In the genomic region with DNA sequence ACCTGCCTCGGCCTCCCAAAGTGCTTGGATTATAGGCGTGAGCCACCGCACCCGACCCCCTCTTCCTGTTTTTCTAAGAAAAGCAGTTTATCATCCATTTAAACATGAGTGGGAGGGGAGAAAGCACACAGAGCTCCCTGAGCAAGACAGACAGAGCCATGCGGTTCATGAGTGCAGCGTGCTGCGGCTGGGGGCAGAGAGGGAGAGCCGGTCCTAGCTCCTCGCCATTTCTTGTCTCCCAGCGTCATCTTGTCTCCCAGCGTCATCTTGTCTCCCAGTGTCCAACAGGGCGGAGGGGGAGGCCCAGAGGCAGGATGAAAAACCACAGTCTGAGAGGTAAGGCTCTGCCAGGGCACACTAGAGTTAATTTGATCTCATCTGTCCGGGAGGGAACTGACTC, we compare ENCODE assay signal across 5 cellular contexts. TPM values are rescaled to one million over a fixed set of nuclear protein-coding genes. Genes with fewer than 3 reads are reported as not detected.
"Had no signal": no experiment of that assay in that cellular context is flagged by ENCODE, and none has a peak within 500 bp of the region (broad histone marks: within the 10 kb centered on the region; RNA-seq: fewer than 3 reads in every experiment).

No MANE protein-coding gene starts in this region.

RNA-seq across cellular contexts. Expression of a gene that starts 1.3 kb away (rescaled TPM):
- total RNA-seq: HepG2, HT-29, HT1080, IMR-90 had no signal
- polyA plus RNA-seq: HepG2, IgD-negative memory B cell, IMR-90 had no signal

RNA-seq across cellular contexts. Expression of a gene that starts 36.3 kb away (rescaled TPM):
- total RNA-seq: HepG2, HT-29, HT1080, IMR-90 had no signal
- polyA plus RNA-seq: HepG2, IgD-negative memory B cell had no signal

RNA-seq across cellular contexts. Expression of a gene that starts 55.3 kb away (rescaled TPM):
- total RNA-seq: HepG2 had no signal
- polyA plus RNA-seq: HepG2 had no signal
